In the genomic region with DNA sequence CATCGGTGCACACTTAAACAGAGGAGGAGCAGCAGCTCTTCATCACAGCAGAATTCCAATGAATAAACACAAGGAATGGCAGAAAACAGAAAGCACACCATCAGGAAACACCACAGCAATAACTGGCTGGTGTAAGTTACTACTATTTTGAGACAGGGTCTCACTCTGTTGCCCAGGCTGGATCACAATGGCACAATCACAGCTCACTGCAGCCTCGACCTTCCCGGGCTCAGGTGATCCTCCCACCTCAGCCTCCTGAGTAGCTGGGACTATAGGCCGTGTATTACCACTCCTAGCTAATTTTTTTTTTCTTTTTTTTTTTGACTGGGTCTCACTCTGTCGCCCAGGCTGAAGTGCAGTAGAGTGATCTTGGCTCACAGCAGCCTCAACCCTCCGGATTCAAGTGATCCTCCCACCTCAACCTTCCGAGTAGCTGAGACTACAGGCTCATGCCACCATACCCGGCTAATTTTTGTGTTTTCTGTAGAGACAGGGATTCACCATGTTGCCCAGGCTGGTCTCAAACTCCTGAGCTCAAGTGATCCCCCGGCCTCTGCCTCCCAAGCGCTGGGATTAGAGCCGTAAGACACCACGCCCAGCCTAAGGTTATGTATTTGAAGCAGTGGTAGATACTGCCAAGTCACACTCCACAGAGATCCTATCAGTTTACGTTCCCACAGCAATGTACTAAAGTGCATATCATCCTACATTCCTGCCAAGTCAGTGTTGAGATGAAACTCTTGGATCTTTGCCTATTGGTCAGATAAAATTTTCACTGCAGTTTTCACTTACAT, we compare ENCODE assay signal across 1 cellular context.
A peak's percentile ranks its signal among the peaks of the same experiment; 100 is the strongest.
TF ChIP-seq lines count a peak whose summit lies in the region.

No MANE protein-coding gene starts in this region.

TF ChIP-seq in K562, 482 proteins besides CTCF, POLR2A, EP300 and RAD21 (continued from another document and continues in another):
- TF ChIP-seq, protein P1, sequence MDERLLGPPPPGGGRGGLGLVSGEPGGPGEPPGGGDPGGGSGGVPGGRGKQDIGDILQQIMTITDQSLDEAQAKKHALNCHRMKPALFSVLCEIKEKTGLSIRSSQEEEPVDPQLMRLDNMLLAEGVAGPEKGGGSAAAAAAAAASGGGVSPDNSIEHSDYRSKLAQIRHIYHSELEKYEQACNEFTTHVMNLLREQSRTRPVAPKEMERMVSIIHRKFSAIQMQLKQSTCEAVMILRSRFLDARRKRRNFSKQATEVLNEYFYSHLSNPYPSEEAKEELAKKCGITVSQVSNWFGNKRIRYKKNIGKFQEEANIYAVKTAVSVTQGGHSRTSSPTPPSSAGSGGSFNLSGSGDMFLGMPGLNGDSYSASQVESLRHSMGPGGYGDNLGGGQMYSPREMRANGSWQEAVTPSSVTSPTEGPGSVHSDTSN (CRISPR knock-in tag; IDR thresholded peaks at IDR 0.05; ENCODE audit: low read depth): no peak
- TF ChIP-seq, protein P1 (tag; conservative IDR thresholded peaks at IDR 0.05; ENCODE audit: low read depth): no peak
- TF ChIP-seq SRSF7 (optimal IDR thresholded peaks at IDR 0.05; ENCODE audit: low read depth, low read length) (no peak), HDAC8 (tag; IDR thresholded peaks at IDR 0.05) (no peak), ZNF696 (CRISPR knock-in tag; conservative IDR thresholded peaks at IDR 0.05) (no peak), RBM15 (IDR thresholded peaks at IDR 0.05; ENCODE audit: insufficient read depth, low read length) (no peak), NR1H2 (CRISPR knock-in tag; IDR thresholded peaks at IDR 0.05) (no peak), ZNF165 (CRISPR knock-in tag; IDR thresholded peaks at IDR 0.05; ENCODE audit: borderline replicate concordance) (no peak), GABPA (tag; conservative IDR thresholded peaks at IDR 0.05; ENCODE audit: low read depth) (no peak), RBM22 (IDR thresholded peaks at IDR 0.05; ENCODE audit: low read depth, low read length, poor library complexity, severe bottlenecking) (no peak), MYNN (IDR thresholded peaks at IDR 0.05) (no peak), MYNN (CRISPR knock-in tag; IDR thresholded peaks at IDR 0.05) (no peak), SNRNP70 (optimal IDR thresholded peaks at IDR 0.05; ENCODE audit: low read depth, low read length) (no peak), TCF7L2 (IDR thresholded peaks at IDR 0.05; ENCODE audit: low read depth, low read length) (no peak), YY1 (IDR thresholded peaks at IDR 0.05; ENCODE audit: borderline replicate concordance in 1 of 3, control insufficient read depth in 1 of 3, extremely low read depth in 1 of 3, insufficient read depth in 3 of 3, insufficient read length in 1 of 3, insufficient replicate concordance in 2 of 3, low read depth in 1 of 3, low read length in 2 of 3) (no peak), CEBPG (CRISPR knock-in tag; IDR thresholded peaks at IDR 0.05) (no peak), CEBPG (tag; conservative IDR thresholded peaks at IDR 0.05 in 1 of 2, IDR thresholded peaks at IDR 0.05 in 1 of 2) (no peak), ZNF12 (CRISPR knock-in tag; IDR thresholded peaks at IDR 0.05) (no peak), ZNF212 (CRISPR knock-in tag; IDR thresholded peaks at IDR 0.05) (no peak), ZNF778 (CRISPR knock-in tag; IDR thresholded peaks at IDR 0.05) (no peak), ZNF764 (CRISPR knock-in tag; IDR thresholded peaks at IDR 0.05; ENCODE audit: low read depth) (no peak), ZFP36 (IDR thresholded peaks at IDR 0.05; ENCODE audit: low read depth, low read length, partially characterized antibody) (no peak), EP400 (IDR thresholded peaks at IDR 0.05) (peak; percentile 49), NR2C2 (CRISPR knock-in tag; IDR thresholded peaks at IDR 0.05) (no peak), NR2C2 (tag; IDR thresholded peaks at IDR 0.05) (no peak)
- TF ChIP-seq, protein P2, sequence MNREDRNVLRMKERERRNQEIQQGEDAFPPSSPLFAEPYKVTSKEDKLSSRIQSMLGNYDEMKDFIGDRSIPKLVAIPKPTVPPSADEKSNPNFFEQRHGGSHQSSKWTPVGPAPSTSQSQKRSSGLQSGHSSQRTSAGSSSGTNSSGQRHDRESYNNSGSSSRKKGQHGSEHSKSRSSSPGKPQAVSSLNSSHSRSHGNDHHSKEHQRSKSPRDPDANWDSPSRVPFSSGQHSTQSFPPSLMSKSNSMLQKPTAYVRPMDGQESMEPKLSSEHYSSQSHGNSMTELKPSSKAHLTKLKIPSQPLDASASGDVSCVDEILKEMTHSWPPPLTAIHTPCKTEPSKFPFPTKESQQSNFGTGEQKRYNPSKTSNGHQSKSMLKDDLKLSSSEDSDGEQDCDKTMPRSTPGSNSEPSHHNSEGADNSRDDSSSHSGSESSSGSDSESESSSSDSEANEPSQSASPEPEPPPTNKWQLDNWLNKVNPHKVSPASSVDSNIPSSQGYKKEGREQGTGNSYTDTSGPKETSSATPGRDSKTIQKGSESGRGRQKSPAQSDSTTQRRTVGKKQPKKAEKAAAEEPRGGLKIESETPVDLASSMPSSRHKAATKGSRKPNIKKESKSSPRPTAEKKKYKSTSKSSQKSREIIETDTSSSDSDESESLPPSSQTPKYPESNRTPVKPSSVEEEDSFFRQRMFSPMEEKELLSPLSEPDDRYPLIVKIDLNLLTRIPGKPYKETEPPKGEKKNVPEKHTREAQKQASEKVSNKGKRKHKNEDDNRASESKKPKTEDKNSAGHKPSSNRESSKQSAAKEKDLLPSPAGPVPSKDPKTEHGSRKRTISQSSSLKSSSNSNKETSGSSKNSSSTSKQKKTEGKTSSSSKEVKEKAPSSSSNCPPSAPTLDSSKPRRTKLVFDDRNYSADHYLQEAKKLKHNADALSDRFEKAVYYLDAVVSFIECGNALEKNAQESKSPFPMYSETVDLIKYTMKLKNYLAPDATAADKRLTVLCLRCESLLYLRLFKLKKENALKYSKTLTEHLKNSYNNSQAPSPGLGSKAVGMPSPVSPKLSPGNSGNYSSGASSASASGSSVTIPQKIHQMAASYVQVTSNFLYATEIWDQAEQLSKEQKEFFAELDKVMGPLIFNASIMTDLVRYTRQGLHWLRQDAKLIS (CRISPR knock-in tag; IDR thresholded peaks at IDR 0.05): no peak
- TF ChIP-seq, protein P3, sequence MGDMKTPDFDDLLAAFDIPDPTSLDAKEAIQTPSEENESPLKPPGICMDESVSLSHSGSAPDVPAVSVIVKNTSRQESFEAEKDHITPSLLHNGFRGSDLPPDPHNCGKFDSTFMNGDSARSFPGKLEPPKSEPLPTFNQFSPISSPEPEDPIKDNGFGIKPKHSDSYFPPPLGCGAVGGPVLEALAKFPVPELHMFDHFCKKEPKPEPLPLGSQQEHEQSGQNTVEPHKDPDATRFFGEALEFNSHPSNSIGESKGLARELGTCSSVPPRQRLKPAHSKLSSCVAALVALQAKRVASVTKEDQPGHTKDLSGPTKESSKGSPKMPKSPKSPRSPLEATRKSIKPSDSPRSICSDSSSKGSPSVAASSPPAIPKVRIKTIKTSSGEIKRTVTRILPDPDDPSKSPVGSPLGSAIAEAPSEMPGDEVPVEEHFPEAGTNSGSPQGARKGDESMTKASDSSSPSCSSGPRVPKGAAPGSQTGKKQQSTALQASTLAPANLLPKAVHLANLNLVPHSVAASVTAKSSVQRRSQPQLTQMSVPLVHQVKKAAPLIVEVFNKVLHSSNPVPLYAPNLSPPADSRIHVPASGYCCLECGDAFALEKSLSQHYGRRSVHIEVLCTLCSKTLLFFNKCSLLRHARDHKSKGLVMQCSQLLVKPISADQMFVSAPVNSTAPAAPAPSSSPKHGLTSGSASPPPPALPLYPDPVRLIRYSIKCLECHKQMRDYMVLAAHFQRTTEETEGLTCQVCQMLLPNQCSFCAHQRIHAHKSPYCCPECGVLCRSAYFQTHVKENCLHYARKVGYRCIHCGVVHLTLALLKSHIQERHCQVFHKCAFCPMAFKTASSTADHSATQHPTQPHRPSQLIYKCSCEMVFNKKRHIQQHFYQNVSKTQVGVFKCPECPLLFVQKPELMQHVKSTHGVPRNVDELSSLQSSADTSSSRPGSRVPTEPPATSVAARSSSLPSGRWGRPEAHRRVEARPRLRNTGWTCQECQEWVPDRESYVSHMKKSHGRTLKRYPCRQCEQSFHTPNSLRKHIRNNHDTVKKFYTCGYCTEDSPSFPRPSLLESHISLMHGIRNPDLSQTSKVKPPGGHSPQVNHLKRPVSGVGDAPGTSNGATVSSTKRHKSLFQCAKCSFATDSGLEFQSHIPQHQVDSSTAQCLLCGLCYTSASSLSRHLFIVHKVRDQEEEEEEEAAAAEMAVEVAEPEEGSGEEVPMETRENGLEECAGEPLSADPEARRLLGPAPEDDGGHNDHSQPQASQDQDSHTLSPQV (IDR thresholded peaks at IDR 0.05): 0 out of 2 replicates have a peak, but pooled peaks have one; percentile 35
- TF ChIP-seq, protein P4, sequence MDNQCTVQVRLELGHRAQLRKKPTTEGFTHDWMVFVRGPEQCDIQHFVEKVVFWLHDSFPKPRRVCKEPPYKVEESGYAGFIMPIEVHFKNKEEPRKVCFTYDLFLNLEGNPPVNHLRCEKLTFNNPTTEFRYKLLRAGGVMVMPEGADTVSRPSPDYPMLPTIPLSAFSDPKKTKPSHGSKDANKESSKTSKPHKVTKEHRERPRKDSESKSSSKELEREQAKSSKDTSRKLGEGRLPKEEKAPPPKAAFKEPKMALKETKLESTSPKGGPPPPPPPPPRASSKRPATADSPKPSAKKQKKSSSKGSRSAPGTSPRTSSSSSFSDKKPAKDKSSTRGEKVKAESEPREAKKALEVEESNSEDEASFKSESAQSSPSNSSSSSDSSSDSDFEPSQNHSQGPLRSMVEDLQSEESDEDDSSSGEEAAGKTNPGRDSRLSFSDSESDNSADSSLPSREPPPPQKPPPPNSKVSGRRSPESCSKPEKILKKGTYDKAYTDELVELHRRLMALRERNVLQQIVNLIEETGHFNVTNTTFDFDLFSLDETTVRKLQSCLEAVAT (IDR thresholded peaks at IDR 0.05): no peak
- TF ChIP-seq, protein P5, sequence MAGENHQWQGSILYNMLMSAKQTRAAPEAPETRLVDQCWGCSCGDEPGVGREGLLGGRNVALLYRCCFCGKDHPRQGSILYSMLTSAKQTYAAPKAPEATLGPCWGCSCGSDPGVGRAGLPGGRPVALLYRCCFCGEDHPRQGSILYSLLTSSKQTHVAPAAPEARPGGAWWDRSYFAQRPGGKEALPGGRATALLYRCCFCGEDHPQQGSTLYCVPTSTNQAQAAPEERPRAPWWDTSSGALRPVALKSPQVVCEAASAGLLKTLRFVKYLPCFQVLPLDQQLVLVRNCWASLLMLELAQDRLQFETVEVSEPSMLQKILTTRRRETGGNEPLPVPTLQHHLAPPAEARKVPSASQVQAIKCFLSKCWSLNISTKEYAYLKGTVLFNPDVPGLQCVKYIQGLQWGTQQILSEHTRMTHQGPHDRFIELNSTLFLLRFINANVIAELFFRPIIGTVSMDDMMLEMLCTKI (IDR thresholded peaks at IDR 0.05; ENCODE audit: partially characterized antibody): no peak
- TF ChIP-seq, protein P6, sequence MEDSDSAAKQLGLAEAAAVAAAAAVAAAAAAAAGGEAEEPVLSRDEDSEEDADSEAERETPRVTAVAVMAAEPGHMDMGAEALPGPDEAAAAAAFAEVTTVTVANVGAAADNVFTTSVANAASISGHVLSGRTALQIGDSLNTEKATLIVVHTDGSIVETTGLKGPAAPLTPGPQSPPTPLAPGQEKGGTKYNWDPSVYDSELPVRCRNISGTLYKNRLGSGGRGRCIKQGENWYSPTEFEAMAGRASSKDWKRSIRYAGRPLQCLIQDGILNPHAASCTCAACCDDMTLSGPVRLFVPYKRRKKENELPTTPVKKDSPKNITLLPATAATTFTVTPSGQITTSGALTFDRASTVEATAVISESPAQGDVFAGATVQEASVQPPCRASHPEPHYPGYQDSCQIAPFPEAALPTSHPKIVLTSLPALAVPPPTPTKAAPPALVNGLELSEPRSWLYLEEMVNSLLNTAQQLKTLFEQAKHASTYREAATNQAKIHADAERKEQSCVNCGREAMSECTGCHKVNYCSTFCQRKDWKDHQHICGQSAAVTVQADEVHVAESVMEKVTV (CRISPR knock-in tag; IDR thresholded peaks at IDR 0.05): no peak
- TF ChIP-seq, protein P7, sequence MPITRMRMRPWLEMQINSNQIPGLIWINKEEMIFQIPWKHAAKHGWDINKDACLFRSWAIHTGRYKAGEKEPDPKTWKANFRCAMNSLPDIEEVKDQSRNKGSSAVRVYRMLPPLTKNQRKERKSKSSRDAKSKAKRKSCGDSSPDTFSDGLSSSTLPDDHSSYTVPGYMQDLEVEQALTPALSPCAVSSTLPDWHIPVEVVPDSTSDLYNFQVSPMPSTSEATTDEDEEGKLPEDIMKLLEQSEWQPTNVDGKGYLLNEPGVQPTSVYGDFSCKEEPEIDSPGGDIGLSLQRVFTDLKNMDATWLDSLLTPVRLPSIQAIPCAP (CRISPR knock-in tag; IDR thresholded peaks at IDR 0.05; ENCODE audit: borderline replicate concordance): no peak
- TF ChIP-seq, protein P8, sequence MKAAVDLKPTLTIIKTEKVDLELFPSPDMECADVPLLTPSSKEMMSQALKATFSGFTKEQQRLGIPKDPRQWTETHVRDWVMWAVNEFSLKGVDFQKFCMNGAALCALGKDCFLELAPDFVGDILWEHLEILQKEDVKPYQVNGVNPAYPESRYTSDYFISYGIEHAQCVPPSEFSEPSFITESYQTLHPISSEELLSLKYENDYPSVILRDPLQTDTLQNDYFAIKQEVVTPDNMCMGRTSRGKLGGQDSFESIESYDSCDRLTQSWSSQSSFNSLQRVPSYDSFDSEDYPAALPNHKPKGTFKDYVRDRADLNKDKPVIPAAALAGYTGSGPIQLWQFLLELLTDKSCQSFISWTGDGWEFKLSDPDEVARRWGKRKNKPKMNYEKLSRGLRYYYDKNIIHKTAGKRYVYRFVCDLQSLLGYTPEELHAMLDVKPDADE (conservative IDR thresholded peaks at IDR 0.05; ENCODE audit: control insufficient read depth, low read depth, low read length): no peak
- TF ChIP-seq, protein P9, sequence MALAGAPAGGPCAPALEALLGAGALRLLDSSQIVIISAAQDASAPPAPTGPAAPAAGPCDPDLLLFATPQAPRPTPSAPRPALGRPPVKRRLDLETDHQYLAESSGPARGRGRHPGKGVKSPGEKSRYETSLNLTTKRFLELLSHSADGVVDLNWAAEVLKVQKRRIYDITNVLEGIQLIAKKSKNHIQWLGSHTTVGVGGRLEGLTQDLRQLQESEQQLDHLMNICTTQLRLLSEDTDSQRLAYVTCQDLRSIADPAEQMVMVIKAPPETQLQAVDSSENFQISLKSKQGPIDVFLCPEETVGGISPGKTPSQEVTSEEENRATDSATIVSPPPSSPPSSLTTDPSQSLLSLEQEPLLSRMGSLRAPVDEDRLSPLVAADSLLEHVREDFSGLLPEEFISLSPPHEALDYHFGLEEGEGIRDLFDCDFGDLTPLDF (CRISPR knock-in tag; IDR thresholded peaks at IDR 0.05): no peak
